Comparison of ENCODE assay signal across 22 cellular contexts in the genomic region with DNA sequence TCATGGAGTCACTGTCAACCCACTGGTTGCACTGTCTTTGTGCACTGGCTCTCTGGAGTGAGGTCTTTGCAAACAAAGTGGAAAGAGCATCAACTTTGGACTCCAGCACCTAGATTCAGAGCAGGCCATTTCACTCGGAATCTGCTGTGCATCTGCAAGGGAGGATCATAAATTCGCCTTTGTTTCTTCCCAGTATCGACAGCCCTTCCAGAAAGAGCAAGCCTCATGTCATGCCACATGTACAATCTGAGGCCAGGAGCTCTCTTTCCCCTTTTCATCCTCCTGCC. TPM values are rescaled to one million over a fixed set of nuclear protein-coding genes. Genes with fewer than 3 reads are reported as not detected.
"Had no signal": no experiment of that assay in that cellular context is flagged by ENCODE, and none has a peak within 500 bp of the region (broad histone marks: within the 10 kb centered on the region; RNA-seq: fewer than 3 reads in every experiment).

No MANE protein-coding gene starts in this region.

- H3K27me3 ChIP-seq: ascending aorta had no signal

- ATAC-seq: activated CD4-positive, CD25-positive, alpha-beta regulatory T cell treated with anti-CD3 and anti-CD28 coated beads, Interleukin-2, amount 50 U/mL, for 24 hours; activated T-cell treated with anti-CD3 and anti-CD28 coated beads, Interleukin-2, amount 50 U/mL, for 72 hours; stimulated activated effector memory CD8-positive, alpha-beta T cell treated with anti-CD3 and anti-CD28 coated beads, Interleukin-12 subunit alpha, Interleukin-12 subunit beta, amount 100 ng/mL, for 72 hours had no signal

- H3K4me3 ChIP-seq: coronary artery, prostate gland had no signal

- H3K36me3 ChIP-seq: ascending aorta, left ventricle myocardium inferior, prostate gland, stomach, thoracic aorta, upper lobe of right lung had no signal

- H3K27ac ChIP-seq: ascending aorta, coronary artery, left ventricle myocardium inferior, prostate gland, stomach, thoracic aorta, upper lobe of right lung had no signal

- H3K9me3 ChIP-seq: ascending aorta, left ventricle myocardium inferior, prostate gland, stomach, thoracic aorta, upper lobe of right lung had no signal

- H3K4me1 ChIP-seq: prostate gland, upper lobe of right lung had no signal

- DNase-seq: activated CD4-positive, alpha-beta T cell treated with anti-CD3 and anti-CD28 coated beads, Interleukin-2, amount 50 U/mL, for 4 hours; activated effector memory CD4-positive, alpha-beta T cell treated with anti-CD3 and anti-CD28 coated beads, Interleukin-2, amount 50 U/mL, for 16 hours; activated naive CD4-positive, alpha-beta T cell treated with anti-CD3 and anti-CD28 coated beads, Interleukin-2, amount 50 U/mL, for 16 hours; activated T-cell treated with anti-CD3 and anti-CD28 coated beads, Interleukin-2, amount 50 U/mL, for 72 hours; left ventricle myocardium inferior; stimulated activated CD4-positive, alpha-beta T cell treated with anti-CD3 and anti-CD28 coated beads, Interleukin-4, amount 100 ng/mL, for 24 hours; stomach; upper lobe of right lung had no signal

RNA-seq across cellular contexts. Expression of a gene that starts 0.9 kb away (rescaled TPM):
- total RNA-seq: activated CD8-positive, alpha-beta memory T cell treated with anti-CD3 and anti-CD28 coated beads for 36 hours; activated T-cell treated with anti-CD3 and anti-CD28 coated beads, Interleukin-2, amount 50 U/mL, for 72 hours; ascending aorta; left ventricle myocardium inferior had no signal
- polyA plus RNA-seq: neural cell had no signal

RNA-seq across cellular contexts. Expression of a gene that starts 39.8 kb away (rescaled TPM):
- total RNA-seq: activated CD8-positive, alpha-beta memory T cell treated with anti-CD3 and anti-CD28 coated beads for 36 hours; activated T-cell treated with anti-CD3 and anti-CD28 coated beads, Interleukin-2, amount 50 U/mL, for 72 hours; ascending aorta; epithelial cell of proximal tubule; frontal cortex; kidney epithelial cell; left ventricle myocardium inferior; myocyte; osteoblast; sciatic nerve; stomach; thoracic aorta; upper lobe of right lung had no signal
- polyA plus RNA-seq: neural cell, stomach had no signal

RNA-seq across cellular contexts. Expression of a gene that starts 58.1 kb away (rescaled TPM):
- total RNA-seq: activated CD8-positive, alpha-beta memory T cell treated with anti-CD3 and anti-CD28 coated beads for 36 hours; activated T-cell treated with anti-CD3 and anti-CD28 coated beads, Interleukin-2, amount 50 U/mL, for 72 hours; ascending aorta; epithelial cell of proximal tubule; frontal cortex; left ventricle myocardium inferior; myocyte; osteoblast; sciatic nerve had no signal
- polyA plus RNA-seq: neural cell had no signal
